Comparison of ENCODE assay signal across 8 cellular contexts in the genomic region with DNA sequence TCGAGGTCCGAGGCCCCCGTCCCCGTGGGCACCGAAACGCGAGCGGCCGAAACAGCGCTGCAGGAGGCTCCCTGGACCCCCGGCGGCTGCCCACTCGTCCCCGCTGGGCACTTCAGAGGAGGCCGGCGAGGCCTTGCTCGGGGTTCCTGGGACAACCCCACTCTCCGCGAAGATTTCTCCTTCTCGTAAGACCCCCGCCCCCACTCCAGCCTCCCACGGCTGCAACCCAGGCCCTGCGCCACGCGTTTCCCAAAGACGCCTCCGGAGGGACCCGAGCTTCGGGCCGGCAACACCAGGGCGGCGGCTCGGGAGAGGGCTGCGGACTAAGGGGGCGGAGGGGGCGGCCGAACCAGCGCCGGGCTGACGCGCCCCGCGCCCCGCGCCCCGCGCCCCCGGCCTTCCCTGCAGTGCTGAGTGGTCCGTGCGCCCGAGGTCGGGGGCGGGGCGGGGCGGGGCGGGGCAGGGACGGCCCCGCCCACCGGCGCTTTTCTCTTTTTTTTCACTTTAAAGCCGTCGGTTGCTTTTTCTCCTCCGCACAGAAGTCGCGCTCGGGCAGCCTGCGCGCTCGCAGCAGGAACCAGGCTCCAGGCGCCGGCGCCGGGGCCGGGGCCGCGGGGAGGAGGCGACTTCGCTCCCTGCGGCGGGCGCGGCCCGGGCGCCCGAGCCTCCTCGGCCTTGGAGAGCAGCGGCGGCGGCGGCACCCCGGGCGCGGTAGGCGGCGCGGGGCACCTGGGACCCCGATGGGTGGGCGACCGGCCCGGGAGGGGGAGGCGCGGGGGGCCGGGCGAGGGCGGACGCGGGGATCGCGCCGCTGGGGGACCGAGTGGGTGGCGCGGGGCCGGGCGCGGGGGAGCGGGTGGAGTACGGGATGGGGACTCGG. TPM values are rescaled to one million over a fixed set of nuclear protein-coding genes. Genes with fewer than 3 reads are reported as not detected.
DNase-seq lines count a peak whose midpoint lies in the region; ATAC-seq and TF ChIP-seq lines count a peak whose summit lies in the region.

Gene SPSB1, plus strand, starts transcription at position 534 of the 880 bp plus-strand sequence. CDS start 62,998 bp downstream, outside the sequence.

- intact Hi-C loops in dorsolateral prefrontal cortex (cut with DNase I): loop anchor here (5.0 kb wide), 3 partner anchors 70 to 165 kb away; no protein-coding TSS in a partner anchor
- intact Hi-C loops in right lobe of liver (cut with DNase I): no loop called here

- DNase-seq in BE2C: peak; percentile 69
- DNase-seq in NCI-H2227 (lab: John Stamatoyannopoulos, UW; ENCODE audit: unreplicated experiment): peak; percentile 87
- peak; percentile 65 for DNase-seq in activated CD4-positive, alpha-beta T cell treated with anti-CD3 and anti-CD28 coated beads, Interleukin-2, amount 50 U/mL, for 1 hour
- DNase-seq in dorsolateral prefrontal cortex: peak; percentile 19 to 81 (median 64)
- peak; percentile 80 to 86 (median 83) for DNase-seq in right lobe of liver
- DNase-seq in stimulated activated CD4-positive, alpha-beta T cell treated with anti-CD3 and anti-CD28 coated beads, Interleukin-4, amount 100 ng/mL, for 4 hours: peak; percentile 60 to 68

- ATAC-seq in GM19372 (IDR thresholded peaks at IDR 0.05; ENCODE audit: low read depth, unreplicated experiment) (peak; percentile 63), right lobe of liver (peak; percentile 40 to 69 (median 64)), HG03439 (IDR thresholded peaks at IDR 0.05; ENCODE audit: unreplicated experiment) (no peak)

- TF ChIP-seq POLR2A in right lobe of liver (IDR thresholded peaks at IDR 0.05): peak; percentile 92

- no peaks in the 10 kb centered on the region for H3K36me3 ChIP-seq in BE2C
- no peaks in the 10 kb centered on the region for H3K36me3 ChIP-seq in right lobe of liver

- H3K4me3 ChIP-seq in BE2C (ENCODE audit: low read depth, low read length) (peak within 1 kb of the TSS; percentile 53), dorsolateral prefrontal cortex (peak within 1 kb of the TSS; percentile 63 to 95 (median 86)), right lobe of liver (peak within 1 kb of the TSS; percentile 87 to 88 (median 87))

- peak within 1 kb of the TSS; percentile 54 to 95 (median 88) for H3K27ac ChIP-seq in dorsolateral prefrontal cortex
- H3K27ac ChIP-seq in right lobe of liver: peak within 1 kb of the TSS; percentile 70 to 89 (median 83)

- 0% methylated on average over 12 of the region's 119 CpGs for WGBS in right lobe of liver (ENCODE audit: insufficient coverage, low coverage, low lambda C conversion rate, missing lambda C conversion rate)

- H3K27me3 ChIP-seq in BE2C (no peaks in the 10 kb centered on the region), dorsolateral prefrontal cortex (no peaks in the 10 kb centered on the region), right lobe of liver (no peaks in the 10 kb centered on the region)

- no peak for TF ChIP-seq CTCF in BE2C (IDR thresholded peaks at IDR 0.05; ENCODE audit: low read depth, low read length)
- TF ChIP-seq CTCF in dorsolateral prefrontal cortex (IDR thresholded peaks at IDR 0.05 in 54 of 56, conservative IDR thresholded peaks at IDR 0.05 in 2 of 56; ENCODE audit: low read depth in 1 of 56, partially characterized antibody in 56 of 56): peak in 8 of 56 donors; percentile 6 to 48 (median 22)
- no peak for TF ChIP-seq CTCF in right lobe of liver (IDR thresholded peaks at IDR 0.05)

- H3K9me3 ChIP-seq in BE2C (no peaks in the 10 kb centered on the region), right lobe of liver (peaks cover 0 to 7% (median 2%) of the 10 kb centered on the region in 4 donors)

- H3K4me1 ChIP-seq in BE2C (no peaks in the 10 kb centered on the region; the same call in 1 of the 2 replicates), right lobe of liver (peaks cover 0 to 46% (median 13%) of the 10 kb centered on the region in 4 donors)

RNA-seq across cellular contexts. Expression of gene SPSB1, which starts in this region (rescaled TPM):
- polyA plus RNA-seq in BE2C (2012; ENCODE audit: insufficient read depth, insufficient read length, low read depth): 8.9 TPM
- total RNA-seq in dorsolateral prefrontal cortex (10 to 100 TPM in 80 of 120 experiments, 1 to 10 TPM in 40; 4.7 to 43.4 (median 12.2) TPM), right lobe of liver (100 to 1,000 TPM in 1 of 6 experiments, 10 to 100 TPM in 4, 1 to 10 TPM in 1; 7.7 to 121 (median 37.0) TPM)

Comparison
In these comparisons a context has a peak if more than half of its experiments do, and no peak if none do; other contexts are left out.
1. intact Hi-C loops: an anchor here in dorsolateral prefrontal cortex (5.0 kb wide); none called in right lobe of liver.